ENCODE assay signal across 21 cellular contexts in the genomic region with DNA sequence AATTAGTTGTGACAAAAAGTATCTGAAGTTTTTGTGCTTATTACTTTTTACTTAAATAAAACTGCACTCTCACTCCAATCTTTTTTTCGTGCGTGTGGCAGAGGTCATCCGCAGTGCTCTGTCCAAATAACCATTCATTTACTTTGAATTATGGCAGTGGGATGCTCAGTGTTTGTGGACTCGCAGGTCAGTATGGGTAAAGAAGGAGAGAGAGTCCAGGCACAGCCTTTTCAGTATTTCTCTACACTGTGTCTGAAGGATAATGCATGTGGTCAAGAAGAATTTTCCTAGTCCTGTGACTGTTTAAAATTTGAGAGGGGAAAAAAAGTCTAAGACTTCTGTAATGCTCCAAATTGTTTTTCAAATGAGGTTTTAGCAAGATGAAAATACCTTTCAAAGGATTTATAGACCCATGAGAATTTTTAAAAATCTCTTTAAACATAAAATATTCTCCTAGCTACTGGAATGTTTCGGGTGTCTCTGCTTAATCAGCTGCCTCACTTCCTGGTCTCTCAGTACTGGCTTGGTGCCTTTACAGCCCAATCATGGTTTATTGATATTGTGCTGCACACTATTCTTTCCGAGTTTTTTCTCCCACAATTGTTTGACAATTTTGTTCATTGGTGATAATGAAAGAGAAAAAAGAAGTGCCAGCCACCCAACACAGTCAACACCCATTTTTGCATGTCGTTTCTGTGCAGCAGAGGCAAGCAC.
"Had no signal": no experiment of that assay in that cellular context is flagged by ENCODE, and none has a peak within 500 bp of the region (broad histone marks: within the 10 kb centered on the region; RNA-seq: fewer than 3 reads in every experiment).

No MANE protein-coding gene starts in this region.

- H3K27ac Mint-ChIP-seq: activated CD8-positive, alpha-beta T cell treated with anti-CD3 and anti-CD28 coated beads, Interleukin-2, amount 10 ng/mL, durations not matched to agents 7 days and 5 days; activated naive CD4-positive, alpha-beta T cell treated with anti-CD3 and anti-CD28 coated beads, Interleukin-2, amount 50 U/mL, for 24 hours; activated T-helper 1 cell treated with anti-CD3 and anti-CD28 coated beads, Interleukin-12 subunit alpha, Interleukin-12 subunit beta, Interleukin-2, Interleukin-4 antibody, amounts not matched to agents 30 ng/mL and 10 ng/mL and 1 ng/mL, durations not matched to agents 14 hours and 24 hours and 36 hours; endodermal cell; natural killer cell had no signal

- H3K4me1 Mint-ChIP-seq: activated naive CD4-positive, alpha-beta T cell treated with anti-CD3 and anti-CD28 coated beads, Interleukin-2, amount 50 U/mL, for 24 hours; natural killer cell had no signal

- H3K27me3 Mint-ChIP-seq: activated naive CD4-positive, alpha-beta T cell treated with anti-CD3 and anti-CD28 coated beads, Interleukin-2, amount 50 U/mL, for 24 hours; central memory CD8-positive, alpha-beta T cell had no signal

- H3K4me3 ChIP-seq: breast epithelium, coronary artery, esophagus squamous epithelium, lower lobe of right lung, prostate gland had no signal

- DNase-seq: activated CD4-positive, alpha-beta T cell treated with anti-CD3 and anti-CD28 coated beads for 1 hour; activated CD4-positive, alpha-beta T cell treated with anti-CD3 and anti-CD28 coated beads, Interleukin-2, amount 50 U/mL, for 1 hour; activated CD8-positive, alpha-beta T cell treated with anti-CD3 and anti-CD28 coated beads, Interleukin-2, amount 10 ng/mL, durations not matched to agents 7 days and 5 days; activated gamma-delta T cell; aorta; endodermal cell; esophagus squamous epithelium; lower lobe of right lung; natural killer cell; nucleus accumbens; stimulated activated CD4-positive, alpha-beta T cell treated with anti-CD3 and anti-CD28 coated beads, Interleukin-12 subunit alpha, Interleukin-12 subunit beta, amount 100 ng/mL, for 4 hours; stimulated activated CD4-positive, alpha-beta T cell treated with anti-CD3 and anti-CD28 coated beads, Interleukin-4, amount 100 ng/mL, for 4 hours; stimulated activated naive CD8-positive, alpha-beta T cell treated with anti-CD3 and anti-CD28 coated beads, Interleukin-15, Interleukin-2, amounts not matched to agents 100 U/mL and 50 U/mL, for 24 hours; T-helper 9 cell had no signal

- H3K9me3 Mint-ChIP-seq: activated naive CD4-positive, alpha-beta T cell treated with anti-CD3 and anti-CD28 coated beads, Interleukin-2, amount 50 U/mL, for 24 hours; endodermal cell had no signal

- H3K4me1 ChIP-seq: breast epithelium, esophagus squamous epithelium, lower lobe of right lung, prostate gland had no signal

- H3K9me3 ChIP-seq: breast epithelium, esophagus squamous epithelium, lower lobe of right lung, prostate gland had no signal

- ATAC-seq: activated CD8-positive, alpha-beta T cell treated with anti-CD3 and anti-CD28 coated beads, Interleukin-2, amount 10 ng/mL, durations not matched to agents 7 days and 5 days; left lobe of liver; lower lobe of right lung; natural killer cell; stimulated activated naive CD8-positive, alpha-beta T cell treated with anti-CD3 and anti-CD28 coated beads, Interleukin-15, Interleukin-2, amounts not matched to agents 100 U/mL and 50 U/mL, for 24 hours had no signal

- H3K27ac ChIP-seq: breast epithelium, coronary artery, esophagus squamous epithelium, lower lobe of right lung, prostate gland had no signal

- H3K4me3 Mint-ChIP-seq: activated CD8-positive, alpha-beta T cell treated with anti-CD3 and anti-CD28 coated beads, Interleukin-2, amount 10 ng/mL, durations not matched to agents 7 days and 5 days; activated naive CD4-positive, alpha-beta T cell treated with anti-CD3 and anti-CD28 coated beads, Interleukin-2, amount 50 U/mL, for 24 hours; activated T-helper 1 cell treated with anti-CD3 and anti-CD28 coated beads, Interleukin-12 subunit alpha, Interleukin-12 subunit beta, Interleukin-2, Interleukin-4 antibody, amounts not matched to agents 30 ng/mL and 10 ng/mL and 1 ng/mL, durations not matched to agents 14 hours and 24 hours and 36 hours; central memory CD8-positive, alpha-beta T cell; endodermal cell; natural killer cell had no signal

- H3K27me3 ChIP-seq: breast epithelium, esophagus squamous epithelium had no signal

- H3K36me3 ChIP-seq: breast epithelium, esophagus squamous epithelium, lower lobe of right lung, prostate gland had no signal

- H3K36me3 Mint-ChIP-seq: activated naive CD4-positive, alpha-beta T cell treated with anti-CD3 and anti-CD28 coated beads, Interleukin-2, amount 50 U/mL, for 24 hours; natural killer cell had no signal
